Comparison of ENCODE assay signal across 1 cellular context in the genomic region with DNA sequence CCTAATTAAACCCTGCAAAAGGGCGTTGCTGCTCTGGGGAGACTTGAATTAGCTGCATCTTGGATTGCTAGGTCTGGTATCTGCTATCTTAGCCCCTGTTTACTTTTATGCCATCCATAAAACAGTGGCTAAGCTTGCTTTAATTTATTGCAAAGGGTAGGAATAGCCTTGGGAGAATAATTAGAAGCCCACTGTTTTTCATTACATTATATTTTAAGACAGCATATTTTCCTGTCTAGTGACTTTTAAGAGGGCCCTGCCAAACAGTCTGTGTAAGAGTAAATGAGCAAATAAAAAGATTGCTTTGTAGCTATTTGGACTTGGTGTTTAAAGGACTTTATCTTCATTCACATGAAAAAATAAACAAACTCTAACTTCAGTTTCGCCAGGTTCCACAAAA.
TF ChIP-seq lines count a peak whose summit lies in the region.

No MANE protein-coding gene starts in this region.

TF ChIP-seq in GM23338, 12 proteins besides CTCF, POLR2A, EP300 and RAD21 (continued from another document):
- TF ChIP-seq, protein P1, sequence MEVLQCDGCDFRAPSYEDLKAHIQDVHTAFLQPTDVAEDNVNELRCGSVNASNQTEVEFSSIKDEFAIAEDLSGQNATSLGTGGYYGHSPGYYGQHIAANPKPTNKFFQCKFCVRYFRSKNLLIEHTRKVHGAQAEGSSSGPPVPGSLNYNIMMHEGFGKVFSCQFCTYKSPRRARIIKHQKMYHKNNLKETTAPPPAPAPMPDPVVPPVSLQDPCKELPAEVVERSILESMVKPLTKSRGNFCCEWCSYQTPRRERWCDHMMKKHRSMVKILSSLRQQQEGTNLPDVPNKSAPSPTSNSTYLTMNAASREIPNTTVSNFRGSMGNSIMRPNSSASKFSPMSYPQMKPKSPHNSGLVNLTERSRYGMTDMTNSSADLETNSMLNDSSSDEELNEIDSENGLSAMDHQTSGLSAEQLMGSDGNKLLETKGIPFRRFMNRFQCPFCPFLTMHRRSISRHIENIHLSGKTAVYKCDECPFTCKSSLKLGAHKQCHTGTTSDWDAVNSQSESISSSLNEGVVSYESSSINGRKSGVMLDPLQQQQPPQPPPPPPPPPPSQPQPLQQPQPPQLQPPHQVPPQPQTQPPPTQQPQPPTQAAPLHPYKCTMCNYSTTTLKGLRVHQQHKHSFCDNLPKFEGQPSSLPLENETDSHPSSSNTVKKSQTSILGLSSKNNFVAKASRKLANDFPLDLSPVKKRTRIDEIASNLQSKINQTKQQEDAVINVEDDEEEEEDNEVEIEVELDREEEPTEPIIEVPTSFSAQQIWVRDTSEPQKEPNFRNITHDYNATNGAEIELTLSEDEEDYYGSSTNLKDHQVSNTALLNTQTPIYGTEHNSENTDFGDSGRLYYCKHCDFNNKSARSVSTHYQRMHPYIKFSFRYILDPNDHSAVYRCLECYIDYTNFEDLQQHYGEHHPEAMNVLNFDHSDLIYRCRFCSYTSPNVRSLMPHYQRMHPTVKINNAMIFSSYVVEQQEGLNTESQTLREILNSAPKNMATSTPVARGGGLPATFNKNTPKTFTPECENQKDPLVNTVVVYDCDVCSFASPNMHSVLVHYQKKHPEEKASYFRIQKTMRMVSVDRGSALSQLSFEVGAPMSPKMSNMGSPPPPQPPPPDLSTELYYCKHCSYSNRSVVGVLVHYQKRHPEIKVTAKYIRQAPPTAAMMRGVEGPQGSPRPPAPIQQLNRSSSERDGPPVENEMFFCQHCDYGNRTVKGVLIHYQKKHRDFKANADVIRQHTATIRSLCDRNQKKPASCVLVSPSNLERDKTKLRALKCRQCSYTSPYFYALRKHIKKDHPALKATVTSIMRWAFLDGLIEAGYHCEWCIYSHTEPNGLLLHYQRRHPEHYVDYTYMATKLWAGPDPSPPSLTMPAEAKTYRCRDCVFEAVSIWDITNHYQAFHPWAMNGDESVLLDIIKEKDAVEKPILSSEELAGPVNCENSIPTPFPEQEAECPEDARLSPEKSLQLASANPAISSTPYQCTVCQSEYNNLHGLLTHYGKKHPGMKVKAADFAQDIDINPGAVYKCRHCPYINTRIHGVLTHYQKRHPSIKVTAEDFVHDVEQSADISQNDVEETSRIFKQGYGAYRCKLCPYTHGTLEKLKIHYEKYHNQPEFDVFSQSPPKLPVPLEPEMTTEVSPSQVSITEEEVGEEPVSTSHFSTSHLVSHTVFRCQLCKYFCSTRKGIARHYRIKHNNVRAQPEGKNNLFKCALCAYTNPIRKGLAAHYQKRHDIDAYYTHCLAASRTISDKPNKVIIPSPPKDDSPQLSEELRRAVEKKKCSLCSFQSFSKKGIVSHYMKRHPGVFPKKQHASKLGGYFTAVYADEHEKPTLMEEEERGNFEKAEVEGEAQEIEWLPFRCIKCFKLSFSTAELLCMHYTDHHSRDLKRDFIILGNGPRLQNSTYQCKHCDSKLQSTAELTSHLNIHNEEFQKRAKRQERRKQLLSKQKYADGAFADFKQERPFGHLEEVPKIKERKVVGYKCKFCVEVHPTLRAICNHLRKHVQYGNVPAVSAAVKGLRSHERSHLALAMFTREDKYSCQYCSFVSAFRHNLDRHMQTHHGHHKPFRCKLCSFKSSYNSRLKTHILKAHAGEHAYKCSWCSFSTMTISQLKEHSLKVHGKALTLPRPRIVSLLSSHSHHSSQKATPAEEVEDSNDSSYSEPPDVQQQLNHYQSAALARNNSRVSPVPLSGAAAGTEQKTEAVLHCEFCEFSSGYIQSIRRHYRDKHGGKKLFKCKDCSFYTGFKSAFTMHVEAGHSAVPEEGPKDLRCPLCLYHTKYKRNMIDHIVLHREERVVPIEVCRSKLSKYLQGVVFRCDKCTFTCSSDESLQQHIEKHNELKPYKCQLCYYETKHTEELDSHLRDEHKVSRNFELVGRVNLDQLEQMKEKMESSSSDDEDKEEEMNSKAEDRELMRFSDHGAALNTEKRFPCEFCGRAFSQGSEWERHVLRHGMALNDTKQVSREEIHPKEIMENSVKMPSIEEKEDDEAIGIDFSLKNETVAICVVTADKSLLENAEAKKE (CRISPR knock-in tag; IDR thresholded peaks at IDR 0.05) = no peak
- TF ChIP-seq, protein P2, sequence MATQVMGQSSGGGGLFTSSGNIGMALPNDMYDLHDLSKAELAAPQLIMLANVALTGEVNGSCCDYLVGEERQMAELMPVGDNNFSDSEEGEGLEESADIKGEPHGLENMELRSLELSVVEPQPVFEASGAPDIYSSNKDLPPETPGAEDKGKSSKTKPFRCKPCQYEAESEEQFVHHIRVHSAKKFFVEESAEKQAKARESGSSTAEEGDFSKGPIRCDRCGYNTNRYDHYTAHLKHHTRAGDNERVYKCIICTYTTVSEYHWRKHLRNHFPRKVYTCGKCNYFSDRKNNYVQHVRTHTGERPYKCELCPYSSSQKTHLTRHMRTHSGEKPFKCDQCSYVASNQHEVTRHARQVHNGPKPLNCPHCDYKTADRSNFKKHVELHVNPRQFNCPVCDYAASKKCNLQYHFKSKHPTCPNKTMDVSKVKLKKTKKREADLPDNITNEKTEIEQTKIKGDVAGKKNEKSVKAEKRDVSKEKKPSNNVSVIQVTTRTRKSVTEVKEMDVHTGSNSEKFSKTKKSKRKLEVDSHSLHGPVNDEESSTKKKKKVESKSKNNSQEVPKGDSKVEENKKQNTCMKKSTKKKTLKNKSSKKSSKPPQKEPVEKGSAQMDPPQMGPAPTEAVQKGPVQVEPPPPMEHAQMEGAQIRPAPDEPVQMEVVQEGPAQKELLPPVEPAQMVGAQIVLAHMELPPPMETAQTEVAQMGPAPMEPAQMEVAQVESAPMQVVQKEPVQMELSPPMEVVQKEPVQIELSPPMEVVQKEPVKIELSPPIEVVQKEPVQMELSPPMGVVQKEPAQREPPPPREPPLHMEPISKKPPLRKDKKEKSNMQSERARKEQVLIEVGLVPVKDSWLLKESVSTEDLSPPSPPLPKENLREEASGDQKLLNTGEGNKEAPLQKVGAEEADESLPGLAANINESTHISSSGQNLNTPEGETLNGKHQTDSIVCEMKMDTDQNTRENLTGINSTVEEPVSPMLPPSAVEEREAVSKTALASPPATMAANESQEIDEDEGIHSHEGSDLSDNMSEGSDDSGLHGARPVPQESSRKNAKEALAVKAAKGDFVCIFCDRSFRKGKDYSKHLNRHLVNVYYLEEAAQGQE (IDR thresholded peaks at IDR 0.05; ENCODE audit: unreplicated experiment) = no peak
- TF ChIP-seq POLR2AphosphoS5 (IDR thresholded peaks at IDR 0.05; ENCODE audit: low read depth) = no peak
- no peak for TF ChIP-seq CREB1 (CRISPR knock-in tag; IDR thresholded peaks at IDR 0.05; ENCODE audit: low read depth)
- TF ChIP-seq JUNB (IDR thresholded peaks at IDR 0.05; ENCODE audit: unreplicated experiment) = no peak
- TF ChIP-seq ZNF331 (CRISPR knock-in tag; IDR thresholded peaks at IDR 0.05; ENCODE audit: low read depth) = no peak
